In the genomic region with DNA sequence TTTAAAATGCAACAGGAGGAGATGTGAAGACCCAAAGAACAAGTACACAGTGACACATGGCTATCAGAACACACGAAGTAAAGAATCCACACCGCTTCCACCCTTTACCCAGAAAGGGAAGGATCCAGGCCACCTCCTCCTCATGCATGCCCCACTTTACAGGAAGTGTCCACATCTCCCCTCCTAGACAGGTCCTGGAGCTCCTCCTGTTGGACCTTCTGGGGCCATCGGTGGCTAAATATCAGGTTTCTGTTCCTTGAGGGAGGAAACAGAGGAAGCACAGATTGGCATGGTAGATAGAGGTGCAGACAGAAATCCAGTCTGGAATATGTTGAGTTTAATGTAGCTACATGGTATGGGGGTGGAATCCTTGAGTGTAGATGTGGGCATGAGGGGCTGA, we compare ENCODE assay signal across 9 cellular contexts. TPM values are rescaled to one million over a fixed set of nuclear protein-coding genes. Genes with fewer than 3 reads are reported as not detected.
DNase-seq lines count a peak whose midpoint lies in the region; ATAC-seq and TF ChIP-seq lines count a peak whose summit lies in the region.
"Had no signal": no experiment of that assay in that cellular context is flagged by ENCODE, and none has a peak within 500 bp of the region (broad histone marks: within the 10 kb centered on the region; RNA-seq: fewer than 3 reads in every experiment).

No MANE protein-coding gene starts in this region.

- no peaks in the 10 kb centered on the region for H3K9me3 Mint-ChIP-seq in Caco-2 (ENCODE audit: unreplicated experiment)

- DNase-seq in Caco-2 (peak; percentile 65 to 71), HuH-7.5 (ENCODE audit: low spot score) (peak; percentile 50), left colon (no peak), GOT3 (lab: John Stamatoyannopoulos, UW) (no peak), NAMALWA (ENCODE audit: low spot score) (no peak), NCI-H1105 treated with DMSO at 0.1 percent for 48 hours (lab: John Stamatoyannopoulos, UW) (no peak)
- DNase-seq: activated CD8-positive, alpha-beta T cell treated with anti-CD3 and anti-CD28 coated beads, Interleukin-2, amount 10 ng/mL, durations not matched to agents 7 days and 5 days had no signal

- no peak overlapping the region for H3K27ac Mint-ChIP-seq in Caco-2 (ENCODE audit: unreplicated experiment)
- H3K27ac Mint-ChIP-seq: activated CD8-positive, alpha-beta T cell treated with anti-CD3 and anti-CD28 coated beads, Interleukin-2, amount 10 ng/mL, durations not matched to agents 7 days and 5 days had no signal

- CTCF ChIA-PET in Caco-2 (lab: Charles Lee), result interaction anchor here (0.6 to 1.5 kb wide), 3 partner anchors 34 to 105 kb away, joined by 3 to 7 read pairs (median 3); no protein-coding TSS in a partner anchor

- ATAC-seq in left colon (peak; percentile 45), GM19452 (IDR thresholded peaks at IDR 0.05; ENCODE audit: unreplicated experiment) (no peak)
- ATAC-seq: activated CD8-positive, alpha-beta T cell treated with anti-CD3 and anti-CD28 coated beads, Interleukin-2, amount 10 ng/mL, durations not matched to agents 7 days and 5 days had no signal

- H3K4me1 Mint-ChIP-seq in Caco-2 (ENCODE audit: low read depth, unreplicated experiment), result peaks cover 7% of the 10 kb centered on the region

- H3K36me3 Mint-ChIP-seq in Caco-2 (ENCODE audit: insufficient read depth, unreplicated experiment), result peaks cover 6% of the 10 kb centered on the region

- POLR2A ChIA-PET in Caco-2 (lab: Charles Lee), result no interaction called here

- no peaks in the 10 kb centered on the region; the same call in 1 of the 2 replicates for H3K36me3 ChIP-seq in Caco-2 (ENCODE audit: control insufficient read depth, insufficient read depth, low read length)

- H3K27me3 ChIP-seq in Caco-2 (replicated peaks; ENCODE audit: control insufficient read depth, insufficient read depth, low read length), result no peaks in the 10 kb centered on the region

- H3K9me3 ChIP-seq in Caco-2, result no peaks in the 10 kb centered on the region

- H3K4me3 ChIP-seq in Caco-2 (ENCODE audit: low read depth, low read length), result no peak overlapping the region
- H3K4me3 ChIP-seq in WI38 (ENCODE audit: low read depth, low read length), result no peak overlapping the region

- peaks cover 9% of the 10 kb centered on the region; the same call in 1 of the 2 replicates for H3K4me1 ChIP-seq in Caco-2

- TF ChIP-seq CTCF in Caco-2 (IDR thresholded peaks at IDR 0.05; ENCODE audit: insufficient read depth in 1 of 2, low read depth in 1 of 2, low read length in 1 of 2, severe bottlenecking in 1 of 2, unreplicated experiment in 1 of 2) (peak; percentile 44 to 80), WI38 (IDR thresholded peaks at IDR 0.05; ENCODE audit: low read depth, low read length) (0 out of 2 replicates have a peak, but pooled peaks have one; percentile 24)

- H3K27me3 Mint-ChIP-seq in Caco-2 (ENCODE audit: insufficient read depth, unreplicated experiment), result no peaks in the 10 kb centered on the region

- no peak overlapping the region for H3K4me3 Mint-ChIP-seq in Caco-2 (ENCODE audit: unreplicated experiment)
- H3K4me3 Mint-ChIP-seq: activated CD8-positive, alpha-beta T cell treated with anti-CD3 and anti-CD28 coated beads, Interleukin-2, amount 10 ng/mL, durations not matched to agents 7 days and 5 days had no signal

- no TSS peak for BruUV-seq in Caco-2 (replicated peaks; lab: Mats Ljungman, UMichigan)

- intact Hi-C loops in Caco-2 (cut with micrococcal nuclease; ENCODE audit: unreplicated experiment), result loop anchor here (1.0 to 10.0 kb wide), 4 partner anchors 104 to 280 kb away; no protein-coding TSS in a partner anchor
- intact Hi-C loops in left colon (cut with DNase I, micrococcal nuclease), result no loop called here

RNA-seq across cellular contexts. Expression of a gene that starts 10.9 kb away (rescaled TPM):
- total RNA-seq in Caco-2 (2022) (11.2 and 13.6 TPM in 2 replicates), left colon (1 to 10 TPM; 5.0 to 5.2 TPM)

RNA-seq across cellular contexts. Expression of a gene that starts 49.4 kb away (rescaled TPM):
- total RNA-seq in Caco-2 (2022) (9.3 and 10.1 TPM in 2 replicates), left colon (1 to 10 TPM; 2.7 to 3.7 TPM)

Comparison
In these comparisons a context has a peak if more than half of its experiments do, and no peak if none do; other contexts are left out.
1. DNase-seq: peak in Caco-2 (2 of 2) and HuH-7.5 (single experiment); none in left colon (0 of 2), GOT3 (single experiment), NAMALWA (single experiment) and NCI-H1105 treated with DMSO at 0.1 percent for 48 hours (single experiment).